8 cellular contexts compared by ENCODE assay signal in genomic region chr17:45585794-45586650, GRCh38.
A peak's percentile ranks its signal among the peaks of the same experiment; 100 is the strongest.
DNase-seq lines count a peak whose midpoint lies in the region; ATAC-seq, FAIRE-seq and TF ChIP-seq lines count a peak whose summit lies in the region.
"Not testable (repeated sequence)": the region's sequence is repeated elsewhere in the genome, so short reads cannot be mapped to it uniquely, and the experiment has no call there.

No MANE protein-coding gene starts in this region.

- not testable (repeated sequence) for BruUV-seq in MCF 10A (replicated peaks; lab: Mats Ljungman, UMichigan)

- H3K36me3 Mint-ChIP-seq in MCF 10A (ENCODE audit: insufficient read depth, unreplicated experiment) (peaks cover 25% of the 10 kb centered on the region), mesothelial cell of epicardium (peaks cover 14% of the 10 kb centered on the region)

- ATAC-seq in Right ventricle myocardium inferior, result peak; percentile 87

- peak overlapping the region; percentile 95 for H3K4me2 ChIP-seq in Loucy (ENCODE audit: low read depth, low read length, poor library complexity, severe bottlenecking)

- not testable (repeated sequence) for H2AFZ ChIP-seq in Loucy (ENCODE audit: low read length)

- H3K4me3 ChIP-seq in Loucy (ENCODE audit: low read length, poor library complexity, severe bottlenecking) (peak overlapping the region; percentile 90), small intestine (ENCODE audit: low read depth in 1 of 2, low read length in 2 of 2) (peak overlapping the region; percentile 73 to 74)

- peak overlapping the region; percentile 77 for H3K4me3 Mint-ChIP-seq in MCF 10A (ENCODE audit: unreplicated experiment)
- H3K4me3 Mint-ChIP-seq in mesothelial cell of epicardium, result peak overlapping the region; percentile 95

- H3K9me3 Mint-ChIP-seq in MCF 10A (ENCODE audit: unreplicated experiment); mesothelial cell of epicardium: not testable (repeated sequence)

- H4K20me1 ChIP-seq in Loucy (ENCODE audit: insufficient read depth, low read length, poor library complexity, severe bottlenecking), result peaks cover 30% of the 10 kb centered on the region

- POLR2A ChIA-PET in MCF 10A (lab: Yijun Ruan, JAX), result interaction anchor here (0.7 to 3.1 kb wide), 8 partner anchors 95 to 677 kb away, joined by 3 to 18 read pairs (median 5); partner anchors contain the start of genes ARHGAP27, HEXIM1 and PLEKHM1

- peak overlapping the region in 1 of 2 donors; percentile 60 for H3K27ac ChIP-seq in small intestine (ENCODE audit: low read depth in 1 of 2, low read length in 1 of 2)

- 2 to 3% (median 2%) methylated on average over 37 to 51 of the region's 62 CpGs for WGBS in small intestine, 3 donors

- H3K27me3 Mint-ChIP-seq in MCF 10A (ENCODE audit: insufficient read depth, unreplicated experiment), result not testable (repeated sequence)
- H3K27me3 Mint-ChIP-seq in mesothelial cell of epicardium (ENCODE audit: low read depth), result peaks cover 10% of the 10 kb centered on the region

- peak; percentile 66 for DNase-seq in ACHN
- peak; percentile 23 for DNase-seq in activated CD4-positive, alpha-beta T cell treated with anti-CD3 and anti-CD28 coated beads, Interleukin-2, amount 50 U/mL, for 1 hour
- DNase-seq in MCF 10A (ENCODE audit: unreplicated experiment), result peak; percentile 47
- DNase-seq in Right ventricle myocardium inferior (ENCODE audit: missing footprints), result peak; percentile 74
- DNase-seq in mesothelial cell of epicardium (ENCODE audit: low spot score in 2 of 2, unreplicated experiment in 2 of 2), result not testable (repeated sequence)
- peak; percentile 42 for DNase-seq in small intestine

- CTCF ChIA-PET in MCF 10A (lab: Yijun Ruan, JAX), result interaction anchor here (0.6 to 0.7 kb wide), 5 partner anchors 241 to 694 kb away, joined by 3 to 5 read pairs (median 3); no protein-coding TSS in a partner anchor

- not testable (repeated sequence) for H3K27ac Mint-ChIP-seq in MCF 10A (ENCODE audit: low read depth, unreplicated experiment); mesothelial cell of epicardium

- H3K36me3 ChIP-seq in Loucy (ENCODE audit: insufficient read depth, low read length); small intestine (ENCODE audit: control insufficient read depth in 2 of 2, insufficient read depth in 2 of 2, low read length in 2 of 2): not testable (repeated sequence)

- TF ChIP-seq CTCF in Loucy (conservative IDR thresholded peaks at IDR 0.05; ENCODE audit: low read length); mesothelial cell of epicardium (IDR thresholded peaks at IDR 0.05; ENCODE audit: unreplicated experiment): not testable (repeated sequence)
- TF ChIP-seq CTCF in MCF 10A (IDR thresholded peaks at IDR 0.05; ENCODE audit: unreplicated experiment), result peak; percentile 46

- not testable (repeated sequence) for H3K9me3 ChIP-seq in Loucy (ENCODE audit: insufficient read depth, low read depth, low read length); small intestine (ENCODE audit: control insufficient read depth, low read depth)

- not testable (repeated sequence) for H3K27me3 ChIP-seq in Loucy (ENCODE audit: insufficient read depth, low read length, poor library complexity, severe bottlenecking); small intestine (ENCODE audit: control insufficient read depth in 2 of 2, insufficient read depth in 2 of 2, low read length in 2 of 2)

- peaks cover 14% of the 10 kb centered on the region for H3K4me1 Mint-ChIP-seq in MCF 10A (ENCODE audit: insufficient read depth, unreplicated experiment)
- peaks cover 18% of the 10 kb centered on the region for H3K4me1 Mint-ChIP-seq in mesothelial cell of epicardium

- H3K9me2 ChIP-seq in Loucy (replicated peaks; ENCODE audit: low read depth, low read length), result not testable (repeated sequence)

- peak overlapping the region; percentile 97 for H3K9ac ChIP-seq in Loucy (ENCODE audit: low read depth, low read length, poor library complexity, severe bottlenecking)

- intact Hi-C loops in MCF 10A (cut with micrococcal nuclease), result loop anchor here (2.0 kb wide), 1 partner anchor 157 kb away; no protein-coding TSS in a partner anchor
- intact Hi-C loops in Right ventricle myocardium inferior (cut with DNase I), result not testable (repeated sequence)

- in situ Hi-C loops in ACHN (cut with HindIII; ENCODE audit: low pct_ligation_motif_present, low pct_unique_long_range_greater_than_20kb, low sequenced_read_pairs), result not testable (repeated sequence)

- peak; percentile 38 for TF ChIP-seq POLR2A in GM15510 (IDR thresholded peaks at IDR 0.05; ENCODE audit: borderline replicate concordance, extremely low read depth, insufficient read length)

- FAIRE-seq in small intestine (lab: Jason Lieb, UNC), result not testable (repeated sequence)

- peaks cover 65% of the 10 kb centered on the region for H3K79me2 ChIP-seq in Loucy (ENCODE audit: insufficient read depth, low read length)

- peaks cover 36% of the 10 kb centered on the region for H3K4me1 ChIP-seq in Loucy (ENCODE audit: insufficient read depth, low read length, poor library complexity, severe bottlenecking)
- H3K4me1 ChIP-seq in small intestine (ENCODE audit: control insufficient read depth in 2 of 2, insufficient read depth in 1 of 2, low read depth in 1 of 2, low read length in 1 of 2), result not testable (repeated sequence)

- H3F3A ChIP-seq in Loucy (ENCODE audit: low read depth), result not testable (repeated sequence)
